Comparison of ENCODE assay signal across 8 cellular contexts in genomic region chr20:8721098-8721497, GRCh38.
DNase-seq lines count a peak whose midpoint lies in the region; ATAC-seq and TF ChIP-seq lines count a peak whose summit lies in the region.

No MANE protein-coding gene starts in this region.

- TF ChIP-seq CTCF in CD4-positive, alpha-beta T cell (IDR thresholded peaks at IDR 0.05), result peak; percentile 62
- peak; percentile 87 for TF ChIP-seq CTCF in neural progenitor cell (IDR thresholded peaks at IDR 0.05)

- CTCF ChIA-PET in CD4-positive, alpha-beta T cell (lab: Charles Lee), result interaction anchor here (3.3 kb wide), 2 partner anchors 677 to 785 kb away, joined by 31 to 35 read pairs; no protein-coding TSS in a partner anchor

- no peaks in the 10 kb centered on the region for H3K36me3 Mint-ChIP-seq in CD4-positive, alpha-beta T cell (ENCODE audit: low read depth)
- H3K36me3 Mint-ChIP-seq in neural progenitor cell, result peaks cover 4% of the 10 kb centered on the region

- H2AFZ ChIP-seq in neural progenitor cell (replicated peaks), result no peak overlapping the region

- no peaks in the 10 kb centered on the region for H3K79me2 ChIP-seq in neural progenitor cell (ENCODE audit: low read depth)

- H3K27me3 Mint-ChIP-seq in CD4-positive, alpha-beta T cell, result no peaks in the 10 kb centered on the region
- H3K27me3 Mint-ChIP-seq in neural progenitor cell (ENCODE audit: insufficient read depth, low read depth), result peaks cover 3% of the 10 kb centered on the region

- intact Hi-C loops in CD4-positive, alpha-beta T cell (cut with DNase I, micrococcal nuclease), result loop anchor here (1.0 to 10.0 kb wide), 5 partner anchors 589 to 1956 kb away; partner anchors contain the start of genes PLCB1 (in 2 of the 2) and BMP2 (in 1 of the 2)

- H3K27ac Mint-ChIP-seq in CD4-positive, alpha-beta T cell, result no peak overlapping the region
- no peak overlapping the region for H3K27ac Mint-ChIP-seq in neural progenitor cell

- no peaks in the 10 kb centered on the region for H3K36me3 ChIP-seq in neural progenitor cell

- H3K9me3 ChIP-seq in CD4-positive, alpha-beta T cell (ENCODE audit: control insufficient read depth, low read length), result no peaks in the 10 kb centered on the region
- no peaks in the 10 kb centered on the region for H3K9me3 ChIP-seq in neural progenitor cell (ENCODE audit: low read depth)

- no peak overlapping the region for H3K4me2 ChIP-seq in neural progenitor cell

- no peaks in the 10 kb centered on the region for H4K20me1 ChIP-seq in neural progenitor cell (ENCODE audit: low read depth)

- H3K4me3 Mint-ChIP-seq in CD4-positive, alpha-beta T cell, result no peak overlapping the region
- H3K4me3 Mint-ChIP-seq in neural progenitor cell, result no peak overlapping the region

- no peak overlapping the region for H3K27ac ChIP-seq in CD4-positive, alpha-beta T cell (ENCODE audit: low read depth, low read length)
- no peak overlapping the region for H3K27ac ChIP-seq in neural progenitor cell

- no peak overlapping the region for H3K4me3 ChIP-seq in neural progenitor cell

- no peaks in the 10 kb centered on the region for H3F3A ChIP-seq in neural progenitor cell (ENCODE audit: low read depth)

- no peak overlapping the region for H3K9ac ChIP-seq in neural progenitor cell

- no peaks in the 10 kb centered on the region for H3K9me3 Mint-ChIP-seq in CD4-positive, alpha-beta T cell
- H3K9me3 Mint-ChIP-seq in neural progenitor cell, result no peaks in the 10 kb centered on the region

- no peaks in the 10 kb centered on the region for H3K27me3 ChIP-seq in CD4-positive, alpha-beta T cell (ENCODE audit: control insufficient read depth, insufficient read depth, low read length)
- no peaks in the 10 kb centered on the region for H3K27me3 ChIP-seq in neural progenitor cell

- no peaks in the 10 kb centered on the region for H3K4me1 Mint-ChIP-seq in CD4-positive, alpha-beta T cell (ENCODE audit: low read depth)
- peaks cover 3% of the 10 kb centered on the region for H3K4me1 Mint-ChIP-seq in neural progenitor cell

- DNase-seq in CD4-positive, alpha-beta T cell, result no peak
- peak; percentile 55 for DNase-seq in NCI-H1436 (lab: John Stamatoyannopoulos, UW)
- DNase-seq in SW 1271 (lab: John Stamatoyannopoulos, UW), result peak; percentile 23 to 51
- peak; percentile 60 for DNase-seq in fibroblast of gingiva (ENCODE audit: low read depth)
- DNase-seq in neural progenitor cell (ENCODE audit: low spot score), result peak; percentile 71
- DNase-seq in 8988T, result no peak

- POLR2A ChIA-PET in CD4-positive, alpha-beta T cell (lab: Charles Lee), result interaction anchor here (0.6 kb wide), 1 partner anchor 796 kb away, joined by 3 read pairs; no protein-coding TSS in a partner anchor

- H3K4me1 ChIP-seq in neural progenitor cell, result no peaks in the 10 kb centered on the region

- no peak for ATAC-seq in CD4-positive, alpha-beta T cell (ENCODE audit: poor library complexity)
- peak; percentile 70 for ATAC-seq in GM21360 (IDR thresholded peaks at IDR 0.05; ENCODE audit: unreplicated experiment)
- ATAC-seq in HG03469 (IDR thresholded peaks at IDR 0.05; ENCODE audit: unreplicated experiment), result no peak

Comparison
In these comparisons a context has a peak if more than half of its experiments do, and no peak if none do; other contexts are left out.
1. DNase-seq: peak in NCI-H1436 (single experiment), SW 1271 (2 of 2), fibroblast of gingiva (single experiment) and neural progenitor cell (single experiment); none in CD4-positive, alpha-beta T cell (0 of 10) and 8988T (single experiment).